ENCODE assay signal across 23 cellular contexts in the genomic region with DNA sequence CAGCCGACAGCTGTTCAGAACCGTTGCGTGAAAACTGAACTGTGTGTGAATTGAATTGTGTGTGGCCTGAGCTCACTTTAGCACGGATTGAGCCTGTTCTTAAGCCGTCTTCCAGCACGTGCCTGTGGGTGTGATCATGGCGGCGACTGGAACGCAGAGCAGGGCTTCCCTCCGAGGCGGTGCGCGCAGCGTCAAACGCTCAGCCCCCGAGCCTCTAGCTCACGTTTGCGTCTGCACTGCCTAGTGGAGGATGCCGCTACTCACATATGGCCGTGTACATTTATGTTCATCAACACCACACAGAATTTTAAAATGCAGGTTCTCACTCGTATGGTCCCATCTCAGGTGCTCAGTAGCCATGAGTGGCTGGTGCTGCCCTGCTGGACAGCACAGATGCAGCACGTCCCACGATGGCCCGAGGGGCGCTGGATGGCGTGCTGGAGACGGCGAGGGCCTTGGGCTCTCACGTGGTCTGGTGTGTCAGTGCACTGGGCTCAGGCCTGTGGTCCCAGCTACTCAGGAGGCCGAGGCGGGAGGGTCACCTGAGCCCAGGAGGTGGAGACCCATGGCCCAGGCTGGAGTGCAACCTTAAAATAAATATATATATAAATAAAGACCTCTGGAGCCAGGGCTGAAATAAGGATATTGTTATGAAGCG. TPM values are rescaled to one million over a fixed set of nuclear protein-coding genes. Genes with fewer than 3 reads are reported as not detected.
DNase-seq lines count a peak whose midpoint lies in the region; ATAC-seq, FAIRE-seq and TF ChIP-seq lines count a peak whose summit lies in the region.
"Had no signal": no experiment of that assay in that cellular context is flagged by ENCODE, and none has a peak within 500 bp of the region (broad histone marks: within the 10 kb centered on the region; RNA-seq: fewer than 3 reads in every experiment).

No MANE protein-coding gene starts in this region.

- no peak overlapping the region for H4K8ac ChIP-seq in trophoblast cell (ENCODE audit: low read depth, low read length)

- H3K18ac ChIP-seq in trophoblast cell (ENCODE audit: low read length): no peak overlapping the region

- H3K4me1 ChIP-seq in keratinocyte (ENCODE audit: control insufficient read depth, extremely low read depth, insufficient read depth, low read length) (no peaks in the 10 kb centered on the region), trophoblast cell (ENCODE audit: control insufficient read depth in 1 of 2, insufficient read depth in 2 of 2, low read length in 2 of 2) (peaks cover 0 to under 1% of the 10 kb centered on the region in 2 experiments)
- H3K4me1 ChIP-seq: BLaER1, HAP-1 had no signal

- no peak overlapping the region for H3K27ac ChIP-seq in keratinocyte (ENCODE audit: control insufficient read depth, insufficient read depth, low read length)
- H3K27ac ChIP-seq in trophoblast cell (ENCODE audit: low read depth, low read length): no peak overlapping the region
- H3K27ac ChIP-seq: 22Rv1, BLaER1, C4-2B had no signal

- no peak overlapping the region for H4K12ac ChIP-seq in trophoblast cell (ENCODE audit: low read depth, low read length)

- H3K23ac ChIP-seq in trophoblast cell (ENCODE audit: low read length): no peak overlapping the region

- H3K4ac ChIP-seq in trophoblast cell (ENCODE audit: low read depth, low read length): no peak overlapping the region

- H2BK120ac ChIP-seq in trophoblast cell (ENCODE audit: insufficient read depth, low read length, poor library complexity): no peak overlapping the region

- no peak for TF ChIP-seq CTCF in keratinocyte (optimal IDR thresholded peaks at IDR 0.05 in 1 of 3, IDR thresholded peaks at IDR 0.05 in 1 of 3, conservative IDR thresholded peaks at IDR 0.05 in 1 of 3; ENCODE audit: extremely low read depth in 1 of 3, insufficient read depth in 2 of 3, low read length in 3 of 3)

- no peaks in the 10 kb centered on the region for H3K9me1 ChIP-seq in keratinocyte (ENCODE audit: control insufficient read depth, extremely low read depth, insufficient read depth, low read length)

- H3K36me3 ChIP-seq in keratinocyte (ENCODE audit: control insufficient read depth in 2 of 2, extremely low read depth in 1 of 2, insufficient read depth in 2 of 2, low read length in 2 of 2) (peaks cover 36 to 59% of the 10 kb centered on the region in 2 experiments), trophoblast cell (ENCODE audit: control insufficient read depth in 1 of 2, insufficient read depth in 2 of 2, low read length in 2 of 2) (peaks cover 62 to 65% of the 10 kb centered on the region in 2 experiments)

- H3K79me1 ChIP-seq in trophoblast cell (ENCODE audit: low read length): no peaks in the 10 kb centered on the region

- H4K91ac ChIP-seq in trophoblast cell (ENCODE audit: low read depth, low read length): no peak overlapping the region

- H3K27me3 ChIP-seq in keratinocyte (ENCODE audit: control insufficient read depth, extremely low read depth, insufficient read depth, low read length) (no peaks in the 10 kb centered on the region), trophoblast cell (ENCODE audit: insufficient read depth, low read length) (no peaks in the 10 kb centered on the region)
- H3K27me3 ChIP-seq: BLaER1 had no signal

- H3K4me2 ChIP-seq in keratinocyte (ENCODE audit: control insufficient read depth, extremely low read depth, insufficient read depth, low read depth, low read length): no peak overlapping the region
- no peak overlapping the region for H3K4me2 ChIP-seq in trophoblast cell (ENCODE audit: low read length)
- H3K4me2 ChIP-seq: BLaER1, GM23338 had no signal

- H3K9ac ChIP-seq in keratinocyte (ENCODE audit: control insufficient read depth, extremely low read depth, insufficient read depth, low read length): no peak overlapping the region
- H3K9ac ChIP-seq in trophoblast cell (ENCODE audit: low read length): peak overlapping the region; percentile 22
- H3K9ac ChIP-seq: BLaER1 had no signal

- WGBS in trophoblast cell (ENCODE audit: extremely low coverage, insufficient coverage, insufficient read length): no CpG with 5 or more reads among the region's 32 CpGs

- H2AK5ac ChIP-seq in trophoblast cell (ENCODE audit: low read length): no peak overlapping the region

- peak; percentile 13 for FAIRE-seq in keratinocyte (lab: Jason Lieb, UNC)
- FAIRE-seq: A204.1, D721Med, G401.6, GM12892, H54 had no signal

- H4K20me1 ChIP-seq in keratinocyte (ENCODE audit: control insufficient read depth, extremely low read depth, insufficient read depth, low read length): no peaks in the 10 kb centered on the region

- H2BK5ac ChIP-seq in trophoblast cell (ENCODE audit: low read depth, low read length, poor library complexity): no peak overlapping the region

- intact Hi-C loops in Right ventricle myocardium superior (cut with DNase I): no loop called here
- intact Hi-C loops in left ventricle myocardium superior (cut with micrococcal nuclease): no loop called here

- H3K9me3 ChIP-seq in keratinocyte (ENCODE audit: control insufficient read depth, low read depth, low read length): no peaks in the 10 kb centered on the region
- H3K9me3 ChIP-seq in trophoblast cell (ENCODE audit: insufficient read depth, low read depth, low read length): peaks cover 6% of the 10 kb centered on the region
- H3K9me3 ChIP-seq: BLaER1, Caco-2, HAP-1 had no signal

- H2AFZ ChIP-seq in keratinocyte (ENCODE audit: control insufficient read depth, low read length): no peak overlapping the region
- no peak overlapping the region for H2AFZ ChIP-seq in trophoblast cell (ENCODE audit: insufficient read depth, low read length, poor library complexity)
- H2AFZ ChIP-seq: GM23338 had no signal

- H3K4me3 ChIP-seq in keratinocyte (ENCODE audit: control insufficient read depth in 2 of 3, extremely low read depth in 1 of 3, insufficient read depth in 2 of 3, low read depth in 1 of 3, low read length in 3 of 3) (no peak overlapping the region), trophoblast cell (ENCODE audit: low read depth, low read length) (peak overlapping the region; percentile 35)
- H3K4me3 ChIP-seq: BLaER1, GM23338, HAP-1 had no signal

- dilution Hi-C loops in keratinocyte (cut with MboI; ENCODE audit: extremely low pct_ligation_motif_present, low sequenced_read_pairs): no loop called here

- DNase-seq in Right ventricle myocardium superior (peak; percentile 33), left ventricle myocardium superior (no peak), keratinocyte (ENCODE audit: low read depth, low spot score) (no peak), trophoblast cell (no peak), DMS53 (lab: John Stamatoyannopoulos, UW) (no peak)
- DNase-seq in activated CD4-positive, alpha-beta T cell treated with anti-CD3 and anti-CD28 coated beads for 1 hour: no peak
- DNase-seq: Caco-2; CD4-positive, CD25-positive, alpha-beta regulatory T cell; CD8-positive, alpha-beta T cell; DMS 273 treated with DMSO at 0.1 percent for 48 hours; DMS79 treated with DMSO at 0.1 percent for 48 hours; HFFc6 had no signal

- H2BK12ac ChIP-seq in trophoblast cell (ENCODE audit: low read length): no peak overlapping the region

- no peak for ATAC-seq in Right ventricle myocardium superior (ENCODE audit: poor library complexity)
- no peak for ATAC-seq in left ventricle myocardium superior
- ATAC-seq in GM21367 (IDR thresholded peaks at IDR 0.05; ENCODE audit: unreplicated experiment): no peak
- ATAC-seq: CD8-positive, alpha-beta T cell; GM23338 had no signal

- no peak overlapping the region for H3K14ac ChIP-seq in trophoblast cell (ENCODE audit: low read length)

- H3K79me2 ChIP-seq in keratinocyte (ENCODE audit: control insufficient read depth, insufficient read depth, low read length) (no peaks in the 10 kb centered on the region), trophoblast cell (ENCODE audit: control insufficient read depth, insufficient read depth, low read length, poor library complexity) (no peaks in the 10 kb centered on the region)

RNA-seq across cellular contexts. Expression of a gene that starts 22.0 kb away (rescaled TPM):
- total RNA-seq in Right ventricle myocardium superior: 177 TPM
- total RNA-seq in left ventricle myocardium superior: 186 TPM
- 164 to 176 TPM (median 166 TPM) in 3 replicates for polyA plus RNA-seq in keratinocyte
- polyA plus RNA-seq in keratinocyte (2011; ENCODE audit: low read depth): 137 TPM
- 31.1 and 40.2 TPM in 2 replicates for polyA plus RNA-seq in keratinocyte (2011; cell fraction: cytosol; rRNA removed)
- 411 and 514 TPM in 2 replicates for polyA plus RNA-seq in keratinocyte (2011; cell fraction: nucleus; rRNA removed)
- 103 and 107 TPM in 2 replicates for polyA plus RNA-seq in keratinocyte (2012; ENCODE audit: low replicate concordance)
- 141 to 263 TPM (median 162 TPM) in 3 replicates for polyA minus RNA-seq in keratinocyte
- 93.2 TPM for polyA minus RNA-seq in keratinocyte (2011; cell fraction: cytosol; rRNA and poly(A)+ RNA removed)
- polyA minus RNA-seq in keratinocyte (2011; cell fraction: nucleus; rRNA and poly(A)+ RNA removed): 326 and 435 TPM in 2 replicates
- 85.9 and 88.3 TPM in 2 replicates for polyA plus RNA-seq in trophoblast cell (2013)

RNA-seq across cellular contexts. Expression of a gene that starts 22.1 kb away (rescaled TPM):
- total RNA-seq in Right ventricle myocardium superior (20.6 TPM), left ventricle myocardium superior (20.6 TPM)
- polyA plus RNA-seq in keratinocyte: 21.1 to 32.0 TPM (median 22.9 TPM) in 3 replicates
- 40.4 TPM for polyA plus RNA-seq in keratinocyte (2011; ENCODE audit: low read depth)
- polyA plus RNA-seq in keratinocyte (2011; cell fraction: cytosol; rRNA removed): 14.0 and 26.1 TPM in 2 replicates
- 50.3 and 70.5 TPM in 2 replicates for polyA plus RNA-seq in keratinocyte (2011; cell fraction: nucleus; rRNA removed)
- 26.7 and 47.3 TPM in 2 replicates for polyA plus RNA-seq in keratinocyte (2012; ENCODE audit: low replicate concordance)
- 9.3 to 11.1 TPM (median 10.1 TPM) in 3 replicates for polyA minus RNA-seq in keratinocyte
- polyA minus RNA-seq in keratinocyte (2011; cell fraction: cytosol; rRNA and poly(A)+ RNA removed): 33.4 TPM
- polyA minus RNA-seq in keratinocyte (2011; cell fraction: nucleus; rRNA and poly(A)+ RNA removed): 10.4 and 14.1 TPM in 2 replicates
- polyA plus RNA-seq in trophoblast cell (2013): 81.6 and 84.3 TPM in 2 replicates
